In the genomic region with DNA sequence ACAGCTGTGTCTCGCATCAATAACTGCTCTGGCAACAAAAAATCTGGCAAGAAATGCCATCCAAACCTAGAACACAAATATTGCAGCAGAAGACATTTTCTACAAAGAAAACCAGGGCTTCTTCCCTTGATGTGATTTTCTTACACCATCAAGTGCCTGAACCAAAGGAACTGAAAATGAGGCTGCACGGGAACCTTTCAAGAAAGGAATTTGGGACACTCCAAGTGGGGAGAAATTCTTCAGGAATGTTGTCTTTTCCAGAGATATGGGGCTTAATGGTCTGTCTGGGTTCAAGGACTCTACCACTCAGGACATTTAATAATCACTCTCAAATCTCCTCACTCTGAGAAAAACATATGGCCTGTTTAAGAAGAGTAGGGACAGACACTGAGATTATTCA, we compare ENCODE assay signal across 31 cellular contexts. TPM values are rescaled to one million over a fixed set of nuclear protein-coding genes. Genes with fewer than 3 reads are reported as not detected.
"Had no signal": no experiment of that assay in that cellular context is flagged by ENCODE, and none has a peak within 500 bp of the region (broad histone marks: within the 10 kb centered on the region; RNA-seq: fewer than 3 reads in every experiment).

No MANE protein-coding gene starts in this region.

- H3K27me3 ChIP-seq: adrenal gland, breast epithelium, cardiac muscle cell, colonic mucosa, esophagus squamous epithelium had no signal

- H3K36me3 ChIP-seq: adrenal gland, breast epithelium, cardiac muscle cell, colonic mucosa, esophagus squamous epithelium had no signal

- H3K9me3 ChIP-seq: adrenal gland, breast epithelium, colonic mucosa, esophagus squamous epithelium had no signal

- H3K27ac ChIP-seq: adrenal gland, breast epithelium, cardiac muscle cell, colonic mucosa, epithelial cell of prostate, esophagus squamous epithelium had no signal

- H3K4me3 ChIP-seq: adrenal gland, breast epithelium, cardiac muscle cell, colonic mucosa, esophagus squamous epithelium had no signal

- H3K4me1 ChIP-seq: adrenal gland, breast epithelium, colonic mucosa, esophagus squamous epithelium had no signal

- DNase-seq: activated CD4-positive, alpha-beta memory T cell treated with anti-CD3 and anti-CD28 coated beads for 36 hours; activated CD4-positive, alpha-beta T cell treated with anti-CD3 and anti-CD28 coated beads for 36 hours; activated CD4-positive, alpha-beta T cell treated with anti-CD3 and anti-CD28 coated beads, Interleukin-2, amount 10 ng/mL, durations not matched to agents 24 days and 14 days; activated CD4-positive, CD25-positive, alpha-beta regulatory T cell; activated CD4-positive, CD25-positive, alpha-beta regulatory T cell treated with anti-CD3 and anti-CD28 coated beads, Interleukin-2, amount 50 U/mL, for 72 hours; activated CD8-positive, alpha-beta memory T cell treated with anti-CD3 and anti-CD28 coated beads, Interleukin-2, amount 10 ng/mL, durations not matched to agents 7 days and 5 days; activated CD8-positive, alpha-beta memory T cell treated with anti-CD3 and anti-CD28 coated beads, Interleukin-2, amount 50 U/mL, for 4 hours; activated CD8-positive, alpha-beta T cell treated with anti-CD3 and anti-CD28 coated beads, Interleukin-2, amount 10 ng/mL, durations not matched to agents 7 days and 5 days; activated effector memory CD4-positive, alpha-beta T cell treated with anti-CD3 and anti-CD28 coated beads, Interleukin-2, amount 50 U/mL, for 16 hours; activated naive CD4-positive, alpha-beta T cell treated with anti-CD3 and anti-CD28 coated beads for 36 hours; activated naive CD8-positive, alpha-beta T cell treated with anti-CD3 and anti-CD28 coated beads for 36 hours; activated naive CD8-positive, alpha-beta T cell treated with anti-CD3 and anti-CD28 coated beads, Interleukin-2, amount 50 U/mL, for 24 hours; activated T-cell treated with anti-CD3 and anti-CD28 coated beads, Interleukin-2, amount 50 U/mL, for 1 hour; activated T-cell treated with anti-CD3 and anti-CD28 coated beads, Interleukin-2, amount 50 U/mL, for 48 hours; adrenal gland; amygdala; aorta; central memory CD4-positive, alpha-beta T cell; cerebellar nuclear complex; colonic mucosa; effector CD8-positive, alpha-beta T cell; esophagus squamous epithelium; foreskin melanocyte; head of caudate nucleus; T-helper 2 cell had no signal

RNA-seq across cellular contexts. Expression of a gene that starts 57.6 kb away (rescaled TPM):
- total RNA-seq: activated CD4-positive, alpha-beta T cell treated with anti-CD3 and anti-CD28 coated beads, Interleukin-2, amount 10 ng/mL, durations not matched to agents 24 days and 14 days; activated T-helper 1 cell treated with anti-CD3 and anti-CD28 coated beads, Interleukin-12 subunit alpha, Interleukin-12 subunit beta, Interleukin-2, Interleukin-4 antibody, amounts not matched to agents 30 ng/mL and 10 ng/mL and 1 ng/mL, durations not matched to agents 14 hours and 24 hours and 36 hours; activated T-helper 2 cell treated with anti-CD3 and anti-CD28 coated beads, Interferon-gamma antibody, Interleukin-2, Interleukin-4, amounts not matched to agents 10 μg/mL and 5 μg/mL and 100 μg/mL, durations not matched to agents 14 hours and 24 hours and 36 hours; T-helper 1 cell treated with Interleukin-12 subunit alpha and Interleukin-12 subunit beta and Interleukin-4 antibody, amounts not matched to agents 30 ng/mL and 1 ng/mL, for 36 hours had no signal
